In genomic region chr7:133623716-133624115, GRCh38 we compare ENCODE assay signal across 22 cellular contexts.
"Had no signal": no experiment of that assay in that cellular context is flagged by ENCODE, and none has a peak within 500 bp of the region (broad histone marks: within the 10 kb centered on the region; RNA-seq: fewer than 3 reads in every experiment).

No MANE protein-coding gene starts in this region.

- H3K9me3 ChIP-seq: breast epithelium, colonic mucosa, Peyer's patch had no signal

- H3K4me1 ChIP-seq: breast epithelium, colonic mucosa, Peyer's patch had no signal

- H3K27ac Mint-ChIP-seq: activated CD8-positive, alpha-beta T cell treated with anti-CD3 and anti-CD28 coated beads, Interleukin-2, amount 10 ng/mL, durations not matched to agents 7 days and 5 days; activated naive CD4-positive, alpha-beta T cell treated with anti-CD3 and anti-CD28 coated beads, Interleukin-2, amount 50 U/mL, for 24 hours; activated T-helper 1 cell treated with anti-CD3 and anti-CD28 coated beads, Interleukin-12 subunit alpha, Interleukin-12 subunit beta, Interleukin-2, Interleukin-4 antibody, amounts not matched to agents 30 ng/mL and 10 ng/mL and 1 ng/mL, durations not matched to agents 14 hours and 24 hours and 36 hours; T-helper 1 cell treated with Interleukin-12 subunit alpha and Interleukin-12 subunit beta and Interleukin-4 antibody, amounts not matched to agents 30 μg/mL and 1 μg/mL, for 36 hours had no signal

- DNase-seq: activated CD4-positive, alpha-beta T cell treated with anti-CD3 and anti-CD28 coated beads for 48 hours; activated CD4-positive, alpha-beta T cell treated with anti-CD3 and anti-CD28 coated beads, Interleukin-2, amount 50 U/mL, for 4 hours; activated CD4-positive, CD25-positive, alpha-beta regulatory T cell treated with anti-CD3 and anti-CD28 coated beads, Interleukin-2, amount 50 U/mL, for 72 hours; activated CD8-positive, alpha-beta memory T cell treated with anti-CD3 and anti-CD28 coated beads, Interleukin-2, amount 50 U/mL, for 48 hours; activated CD8-positive, alpha-beta T cell treated with anti-CD3 and anti-CD28 coated beads, Interleukin-2, amount 10 ng/mL, durations not matched to agents 7 days and 5 days; activated effector memory CD4-positive, alpha-beta T cell treated with Interleukin-2 at 50 U/mL for 16 hours; activated naive CD4-positive, alpha-beta T cell; activated T-cell treated with anti-CD3 and anti-CD28 coated beads, Interleukin-2, amount 50 U/mL, for 1 hour; aorta; caudate nucleus; colonic mucosa; MM.1S; NCI-H146; NCI-H187 treated with DMSO at 0.1 percent for 48 hours; NCI-H2081 treated with DMSO at 0.1 percent for 48 hours; NK-92 treated with Interleukin-12 subunit alpha and Interleukin-12 subunit beta, amount 100 ng/mL, for 24 hours; Peyer's patch; SHP77 had no signal

- ATAC-seq: activated CD8-positive, alpha-beta T cell treated with anti-CD3 and anti-CD28 coated beads, Interleukin-2, amount 10 ng/mL, durations not matched to agents 7 days and 5 days had no signal

- H3K4me3 Mint-ChIP-seq: activated CD8-positive, alpha-beta T cell treated with anti-CD3 and anti-CD28 coated beads, Interleukin-2, amount 10 ng/mL, durations not matched to agents 7 days and 5 days; activated naive CD4-positive, alpha-beta T cell treated with anti-CD3 and anti-CD28 coated beads, Interleukin-2, amount 50 U/mL, for 24 hours; activated T-helper 1 cell treated with anti-CD3 and anti-CD28 coated beads, Interleukin-12 subunit alpha, Interleukin-12 subunit beta, Interleukin-2, Interleukin-4 antibody, amounts not matched to agents 30 ng/mL and 10 ng/mL and 1 ng/mL, durations not matched to agents 14 hours and 24 hours and 36 hours; T-helper 1 cell treated with Interleukin-12 subunit alpha and Interleukin-12 subunit beta and Interleukin-4 antibody, amounts not matched to agents 30 μg/mL and 1 μg/mL, for 36 hours had no signal

- H3K9me3 Mint-ChIP-seq: activated naive CD4-positive, alpha-beta T cell treated with anti-CD3 and anti-CD28 coated beads, Interleukin-2, amount 50 U/mL, for 24 hours; activated T-helper 1 cell treated with anti-CD3 and anti-CD28 coated beads, Interleukin-12 subunit alpha, Interleukin-12 subunit beta, Interleukin-2, Interleukin-4 antibody, amounts not matched to agents 30 ng/mL and 10 ng/mL and 1 ng/mL, durations not matched to agents 14 hours and 24 hours and 36 hours; T-helper 1 cell treated with Interleukin-12 subunit alpha and Interleukin-12 subunit beta and Interleukin-4 antibody, amounts not matched to agents 30 μg/mL and 1 μg/mL, for 36 hours had no signal

- H3K4me1 Mint-ChIP-seq: activated naive CD4-positive, alpha-beta T cell treated with anti-CD3 and anti-CD28 coated beads, Interleukin-2, amount 50 U/mL, for 24 hours had no signal

- H3K27me3 Mint-ChIP-seq: activated naive CD4-positive, alpha-beta T cell treated with anti-CD3 and anti-CD28 coated beads, Interleukin-2, amount 50 U/mL, for 24 hours had no signal

- H3K36me3 ChIP-seq: breast epithelium, colonic mucosa, Peyer's patch had no signal

- H3K27ac ChIP-seq: breast epithelium, colonic mucosa, Peyer's patch had no signal

- H3K4me3 ChIP-seq: breast epithelium, colonic mucosa, Peyer's patch had no signal
